In genomic region chr17:73643846-73644144, GRCh38 we compare ENCODE assay signal across 8 cellular contexts. TPM values are rescaled to one million over a fixed set of nuclear protein-coding genes. Genes with fewer than 3 reads are reported as not detected.
DNase-seq lines count a peak whose midpoint lies in the region; ATAC-seq and TF ChIP-seq lines count a peak whose summit lies in the region.

No MANE protein-coding gene starts in this region.

- no peaks in the 10 kb centered on the region for H3K9me3 ChIP-seq in muscle layer of duodenum (ENCODE audit: control insufficient read depth in 1 of 2, low read length in 2 of 2)

- H3K4me3 ChIP-seq in muscle layer of duodenum (ENCODE audit: low read depth in 1 of 2, low read length in 2 of 2) = peak overlapping the region; percentile 39 to 71

- peaks cover 41% of the 10 kb centered on the region for H3K27me3 ChIP-seq in muscle layer of duodenum (ENCODE audit: low read depth, low read length)

- H3K27ac ChIP-seq in muscle layer of duodenum (ENCODE audit: low read length) = no peak overlapping the region

- no peak overlapping the region for H3K27ac Mint-ChIP-seq in activated naive CD4-positive, alpha-beta T cell treated with anti-CD3 and anti-CD28 coated beads, Interleukin-2, amount 50 U/mL, for 24 hours
- H3K27ac Mint-ChIP-seq in central memory CD8-positive, alpha-beta T cell (ENCODE audit: low read depth) = no peak overlapping the region
- no peak overlapping the region for H3K27ac Mint-ChIP-seq in type B pancreatic cell

- H3K36me3 ChIP-seq in muscle layer of duodenum (ENCODE audit: control insufficient read depth in 1 of 2, insufficient read depth in 2 of 2, low read length in 2 of 2) = no peaks in the 10 kb centered on the region

- TF ChIP-seq CTCF in type B pancreatic cell (conservative IDR thresholded peaks at IDR 0.05) = no peak

- H3K4me1 Mint-ChIP-seq in activated naive CD4-positive, alpha-beta T cell treated with anti-CD3 and anti-CD28 coated beads, Interleukin-2, amount 50 U/mL, for 24 hours = peaks cover 12% of the 10 kb centered on the region
- peaks cover 11% of the 10 kb centered on the region for H3K4me1 Mint-ChIP-seq in central memory CD8-positive, alpha-beta T cell
- H3K4me1 Mint-ChIP-seq in type B pancreatic cell (ENCODE audit: unreplicated experiment) = peaks cover 49% of the 10 kb centered on the region

- H3K4me3 Mint-ChIP-seq in activated naive CD4-positive, alpha-beta T cell treated with anti-CD3 and anti-CD28 coated beads, Interleukin-2, amount 50 U/mL, for 24 hours = peak overlapping the region; percentile 89
- H3K4me3 Mint-ChIP-seq in central memory CD8-positive, alpha-beta T cell = peak overlapping the region; percentile 69
- H3K4me3 Mint-ChIP-seq in type B pancreatic cell = peak overlapping the region; percentile 93

- no peaks in the 10 kb centered on the region for H3K27me3 Mint-ChIP-seq in activated naive CD4-positive, alpha-beta T cell treated with anti-CD3 and anti-CD28 coated beads, Interleukin-2, amount 50 U/mL, for 24 hours
- peaks cover 82% of the 10 kb centered on the region for H3K27me3 Mint-ChIP-seq in central memory CD8-positive, alpha-beta T cell
- H3K27me3 Mint-ChIP-seq in type B pancreatic cell = peaks cover 49% of the 10 kb centered on the region

- no peaks in the 10 kb centered on the region for H3K9me3 Mint-ChIP-seq in activated naive CD4-positive, alpha-beta T cell treated with anti-CD3 and anti-CD28 coated beads, Interleukin-2, amount 50 U/mL, for 24 hours
- H3K9me3 Mint-ChIP-seq in central memory CD8-positive, alpha-beta T cell = no peaks in the 10 kb centered on the region
- H3K9me3 Mint-ChIP-seq in type B pancreatic cell = no peaks in the 10 kb centered on the region

- H3K4me1 ChIP-seq in muscle layer of duodenum (ENCODE audit: control insufficient read depth in 1 of 2, insufficient read depth in 2 of 2, low read length in 2 of 2) = peaks cover 0 to 24% of the 10 kb centered on the region in 2 donors

- no peak for ATAC-seq in central memory CD8-positive, alpha-beta T cell (replicated peaks; ENCODE audit: extremely low read depth, poor library complexity, severe bottlenecking)
- no peak for ATAC-seq in GM21447 (IDR thresholded peaks at IDR 0.05; ENCODE audit: unreplicated experiment)
- no peak for ATAC-seq in GM21515 (IDR thresholded peaks at IDR 0.05; ENCODE audit: unreplicated experiment)

- no peaks in the 10 kb centered on the region for H3K36me3 Mint-ChIP-seq in activated naive CD4-positive, alpha-beta T cell treated with anti-CD3 and anti-CD28 coated beads, Interleukin-2, amount 50 U/mL, for 24 hours
- no peaks in the 10 kb centered on the region for H3K36me3 Mint-ChIP-seq in central memory CD8-positive, alpha-beta T cell (ENCODE audit: insufficient read depth)
- H3K36me3 Mint-ChIP-seq in type B pancreatic cell = no peaks in the 10 kb centered on the region

- no peak for DNase-seq in activated naive CD4-positive, alpha-beta T cell treated with anti-CD3 and anti-CD28 coated beads, Interleukin-2, amount 50 U/mL, for 16 hours
- no peak for DNase-seq in central memory CD8-positive, alpha-beta T cell (ENCODE audit: low spot score in 2 of 2)
- DNase-seq in type B pancreatic cell (ENCODE audit: extremely low spot score, unreplicated experiment) (no peak), hepatic stellate cell (ENCODE audit: low spot score) (no peak)

RNA-seq across cellular contexts. Expression of gene SDK2, which starts 0.5 kb away (rescaled TPM):
- 4.6 and 47.3 TPM in 2 replicates for total RNA-seq in type B pancreatic cell (ENCODE audit: low replicate concordance)
